Comparison of ENCODE assay signal across 25 cellular contexts in genomic region chr7:15389073-15389472, GRCh38.
DNase-seq lines count a peak whose midpoint lies in the region; ATAC-seq and TF ChIP-seq lines count a peak whose summit lies in the region.
"Had no signal": no experiment of that assay in that cellular context is flagged by ENCODE, and none has a peak within 500 bp of the region (broad histone marks: within the 10 kb centered on the region; RNA-seq: fewer than 3 reads in every experiment).

No MANE protein-coding gene starts in this region.

- 90 to 96% methylated on average over 1 of the region's 1 CpG for WGBS in lower leg skin, 2 donors

- in situ Hi-C loops in brain microvascular endothelial cell (cut with HindIII; ENCODE audit: low pct_ligation_motif_present, low sequenced_read_pairs), result no loop called here

- H3K9me3 ChIP-seq in osteoblast (ENCODE audit: low read depth, low read length), result no peaks in the 10 kb centered on the region
- H3K9me3 ChIP-seq: BLaER1, SJSA1 had no signal

- H3K36me3 ChIP-seq in brain microvascular endothelial cell (replicated peaks) (no peaks in the 10 kb centered on the region), osteoblast (ENCODE audit: insufficient read depth, low read length) (no peaks in the 10 kb centered on the region)
- H3K36me3 ChIP-seq: BLaER1, left ventricle myocardium inferior, SJSA1 had no signal

- no peak overlapping the region for H3K4me3 ChIP-seq in brain microvascular endothelial cell (ENCODE audit: low read depth, low read length)
- H3K4me3 ChIP-seq in osteoblast (ENCODE audit: insufficient read depth, low read length), result no peak overlapping the region
- H3K4me3 ChIP-seq in lower leg skin (ENCODE audit: low read depth, poor library complexity, severe bottlenecking), result no peak overlapping the region
- H3K4me3 ChIP-seq: BLaER1, GM23338, left ventricle myocardium inferior, SJSA1 had no signal

- no peak for ATAC-seq in HG02678 (IDR thresholded peaks at IDR 0.05; ENCODE audit: unreplicated experiment)
- ATAC-seq: GM23338; natural killer cell treated with Interleukin-12 subunit alpha and Interleukin-12 subunit beta and Interleukin-15 and Interleukin-18, amount 100 ng/mL, for 72 hours; Panc1; sciatic nerve; T-helper 17 cell had no signal

- H3K79me2 ChIP-seq in osteoblast (ENCODE audit: insufficient read depth, low read length), result no peaks in the 10 kb centered on the region
- H3K79me2 ChIP-seq: parathyroid adenoma had no signal

- H3K27ac ChIP-seq in brain microvascular endothelial cell, result no peak overlapping the region
- H3K27ac ChIP-seq in osteoblast (ENCODE audit: low read depth, low read length), result no peak overlapping the region
- H3K27ac ChIP-seq: BLaER1, left ventricle myocardium inferior, parathyroid adenoma, SJSA1 had no signal

- no peak for TF ChIP-seq POLR2A in lower leg skin (IDR thresholded peaks at IDR 0.05)

- intact Hi-C loops in lower leg skin (cut with DNase I; ENCODE audit: low total_unique reads), result no loop called here

- TF ChIP-seq CTCF in brain microvascular endothelial cell (IDR thresholded peaks at IDR 0.05; ENCODE audit: low read depth, low read length, missing control alignments) (peak; percentile 11), osteoblast (IDR thresholded peaks at IDR 0.05; ENCODE audit: extremely low read depth, low read depth, low read length) (peak; percentile 23), lower leg skin (IDR thresholded peaks at IDR 0.05) (no peak)

- no peak overlapping the region for H3K4me2 ChIP-seq in osteoblast (ENCODE audit: insufficient read depth, low read length)
- H3K4me2 ChIP-seq: BLaER1, GM23338 had no signal

- DNase-seq in NCI-H146 (lab: John Stamatoyannopoulos, UW) (peak; percentile 23), NCI-H146 treated with DMSO at 0.1 percent for 48 hours (lab: John Stamatoyannopoulos, UW; ENCODE audit: unreplicated experiment) (no peak), NCI-H69 (lab: John Stamatoyannopoulos, UW) (peak; percentile 56), brain microvascular endothelial cell (no peak), osteoblast (ENCODE audit: insufficient read length, low spot score, missing footprints) (no peak), superior temporal gyrus (ENCODE audit: extremely low spot score) (no peak), lower leg skin (ENCODE audit: low spot score in 2 of 2) (no peak)
- DNase-seq: activated CD4-positive, CD25-positive, alpha-beta regulatory T cell; activated naive CD4-positive, alpha-beta T cell treated with Interleukin-2 at 50 U/mL for 16 hours; activated T-cell treated with anti-CD3 and anti-CD28 coated beads, Interleukin-2, amount 50 U/mL, for 24 hours; immature natural killer cell; left ventricle myocardium inferior; midbrain; NCI-H1417 treated with DMSO at 0.1 percent for 48 hours; NCI-H526 treated with DMSO at 0.1 percent for 48 hours; stimulated activated CD8-positive, alpha-beta memory T cell treated with anti-CD3 and anti-CD28 coated beads, Interleukin-4, amount 100 ng/mL, for 48 hours; T-helper 17 cell had no signal

- no peaks in the 10 kb centered on the region for H3K27me3 ChIP-seq in brain microvascular endothelial cell (replicated peaks)
- no peaks in the 10 kb centered on the region for H3K27me3 ChIP-seq in osteoblast (ENCODE audit: insufficient read depth, low read length)
- H3K27me3 ChIP-seq: BLaER1, SJSA1 had no signal

- no peaks in the 10 kb centered on the region for H4K20me1 ChIP-seq in osteoblast (ENCODE audit: insufficient read depth, low read length)
- H4K20me1 ChIP-seq: BLaER1 had no signal

- H3K4me1 ChIP-seq in osteoblast (ENCODE audit: insufficient read depth, low read length), result no peaks in the 10 kb centered on the region
- H3K4me1 ChIP-seq: BLaER1, left ventricle myocardium inferior, parathyroid adenoma, SJSA1 had no signal

- peak overlapping the region; percentile 54 for H2AFZ ChIP-seq in osteoblast (ENCODE audit: low read length)
- H2AFZ ChIP-seq: GM23338, parathyroid adenoma had no signal

Comparison
In these comparisons a context has a peak if more than half of its experiments do, and no peak if none do; other contexts are left out.
1. DNase-seq: peak in NCI-H146 (single experiment) and NCI-H69 (single experiment); none in NCI-H146 treated with DMSO at 0.1 percent for 48 hours (single experiment), brain microvascular endothelial cell (single experiment), osteoblast (single experiment), superior temporal gyrus (single experiment) and lower leg skin (0 of 2).
2. CTCF ChIP-seq: peak in brain microvascular endothelial cell (single experiment) and osteoblast (single experiment); none in lower leg skin (0 of 3).